9 cellular contexts compared by ENCODE assay signal in the genomic region with DNA sequence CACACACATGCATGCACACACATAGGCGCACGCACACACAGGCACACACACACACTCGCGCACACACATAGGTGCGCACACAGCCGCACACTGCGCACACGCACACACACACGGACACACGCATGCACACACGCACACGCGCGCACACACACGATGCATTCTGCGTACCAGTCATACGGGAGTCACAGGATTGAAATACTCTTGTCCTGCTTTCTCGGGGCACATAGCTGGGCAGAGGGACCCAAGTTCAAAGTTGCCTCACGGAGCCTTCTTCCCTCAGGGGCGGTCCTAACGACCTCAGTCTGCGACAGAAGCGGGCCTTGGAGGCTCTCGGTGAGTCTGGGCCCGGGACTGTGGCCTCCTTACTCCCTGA. TPM values are rescaled to one million over a fixed set of nuclear protein-coding genes. Genes with fewer than 3 reads are reported as not detected.
DNase-seq lines count a peak whose midpoint lies in the region; ATAC-seq and TF ChIP-seq lines count a peak whose summit lies in the region.
"Had no signal": no experiment of that assay in that cellular context is flagged by ENCODE, and none has a peak within 500 bp of the region (broad histone marks: within the 10 kb centered on the region; RNA-seq: fewer than 3 reads in every experiment).

No MANE protein-coding gene starts in this region.

- H3K4me3 Mint-ChIP-seq in activated T-cell treated with anti-CD3 and anti-CD28 coated beads, Interleukin-2, amount 50 U/mL, for 4 hours = peak overlapping the region; percentile 55

- DNase-seq in activated T-cell treated with anti-CD3 and anti-CD28 coated beads, Interleukin-2, amount 50 U/mL, for 4 hours = no peak
- no peak for DNase-seq in activated T-cell treated with anti-CD3 and anti-CD28 coated beads, Interleukin-2, amount 50 U/mL, for 48 hours
- DNase-seq in coronary artery (ENCODE audit: low spot score) (no peak), mesenchymal stem cell (no peak), suprapubic skin (ENCODE audit: low spot score in 2 of 2) (no peak)
- DNase-seq: activated CD4-positive, alpha-beta T cell treated with anti-CD3 and anti-CD28 coated beads, Interleukin-2, amount 50 U/mL, for 4 hours had no signal

- no peak overlapping the region for H3K9ac ChIP-seq in mesenchymal stem cell (ENCODE audit: low read length)

- H3K27ac ChIP-seq in coronary artery (no peak overlapping the region), mesenchymal stem cell (ENCODE audit: low read length, poor library complexity, severe bottlenecking) (no peak overlapping the region), suprapubic skin (no peak overlapping the region)

- peaks cover 72 to 83% of the 10 kb centered on the region in 2 experiments for H3K27me3 ChIP-seq in mesenchymal stem cell (ENCODE audit: control insufficient read depth in 1 of 2, insufficient read depth in 1 of 2, low read length in 2 of 2)
- H3K27me3 ChIP-seq in suprapubic skin = peaks cover 71% of the 10 kb centered on the region

- H3K4me2 ChIP-seq in mesenchymal stem cell (ENCODE audit: low read length, poor library complexity, severe bottlenecking) = peak overlapping the region; percentile 92

- TF ChIP-seq POLR2A in suprapubic skin (IDR thresholded peaks at IDR 0.05) = no peak

- TF ChIP-seq CTCF in coronary artery (IDR thresholded peaks at IDR 0.05) = no peak
- TF ChIP-seq CTCF in suprapubic skin (IDR thresholded peaks at IDR 0.05) = no peak

- no peak overlapping the region for H4K91ac ChIP-seq in mesenchymal stem cell (ENCODE audit: low read length)

- TF ChIP-seq EP300 in suprapubic skin (IDR thresholded peaks at IDR 0.05) = no peak

- no peak overlapping the region for H2BK15ac ChIP-seq in mesenchymal stem cell (ENCODE audit: low read depth, poor library complexity, severe bottlenecking)

- no peaks in the 10 kb centered on the region for H3K9me3 ChIP-seq in mesenchymal stem cell (ENCODE audit: control insufficient read depth, low read length)
- no peaks in the 10 kb centered on the region for H3K9me3 ChIP-seq in suprapubic skin

- H4K8ac ChIP-seq in mesenchymal stem cell (ENCODE audit: low read length) = no peak overlapping the region

- WGBS in mesenchymal stem cell = 64% methylated on average over 25 of the region's 25 CpGs
- 63% methylated on average over 24 of the region's 25 CpGs for WGBS in suprapubic skin

- no peak overlapping the region for H2BK5ac ChIP-seq in mesenchymal stem cell (ENCODE audit: low read depth, low read length, poor library complexity, severe bottlenecking)

- no peak overlapping the region for H2BK120ac ChIP-seq in mesenchymal stem cell (ENCODE audit: low read depth, low read length)

- H3K14ac ChIP-seq in mesenchymal stem cell (ENCODE audit: low read length in 2 of 2) = no peak overlapping the region

- H3K36me3 Mint-ChIP-seq in activated T-cell treated with anti-CD3 and anti-CD28 coated beads, Interleukin-2, amount 50 U/mL, for 4 hours (ENCODE audit: insufficient read depth) = no peaks in the 10 kb centered on the region

- peak in 1 of 2 donors; percentile 23 for ATAC-seq in activated T-cell treated with anti-CD3 and anti-CD28 coated beads, Interleukin-2, amount 50 U/mL, for 4 hours
- ATAC-seq in HG02759 (IDR thresholded peaks at IDR 0.05; ENCODE audit: unreplicated experiment) (no peak), GM19395 (IDR thresholded peaks at IDR 0.05; ENCODE audit: unreplicated experiment) (no peak), GM19455 (IDR thresholded peaks at IDR 0.05; ENCODE audit: unreplicated experiment) (no peak)

- H2BK12ac ChIP-seq in mesenchymal stem cell (ENCODE audit: low read length in 2 of 2) = no peak overlapping the region

- no peak overlapping the region for H2AK5ac ChIP-seq in mesenchymal stem cell (ENCODE audit: low read length, severe bottlenecking)

- peak overlapping the region; percentile 34 for H2AFZ ChIP-seq in mesenchymal stem cell (ENCODE audit: low read depth, low read length)

- H3K27me3 Mint-ChIP-seq in activated T-cell treated with anti-CD3 and anti-CD28 coated beads, Interleukin-2, amount 50 U/mL, for 4 hours (ENCODE audit: low read depth) = peaks cover 56% of the 10 kb centered on the region

- no peaks in the 10 kb centered on the region for H3K36me3 ChIP-seq in mesenchymal stem cell (ENCODE audit: control insufficient read depth in 1 of 2, insufficient read depth in 2 of 2, low read depth in 1 of 2, low read length in 2 of 2)
- H3K36me3 ChIP-seq in suprapubic skin = no peaks in the 10 kb centered on the region

- no peaks in the 10 kb centered on the region for H3K9me3 Mint-ChIP-seq in activated T-cell treated with anti-CD3 and anti-CD28 coated beads, Interleukin-2, amount 50 U/mL, for 4 hours

- H3K18ac ChIP-seq in mesenchymal stem cell (ENCODE audit: low read depth in 1 of 2, low read length in 2 of 2) = no peak overlapping the region

- peak overlapping the region; percentile 58 for H3K4me3 ChIP-seq in coronary artery
- peak overlapping the region in 1 of 2 experiments; percentile 68 for H3K4me3 ChIP-seq in mesenchymal stem cell (ENCODE audit: insufficient read depth in 1 of 2, low read depth in 1 of 2, low read length in 2 of 2)
- H3K4me3 ChIP-seq in suprapubic skin = peak overlapping the region; percentile 55

- H3K4me1 Mint-ChIP-seq in activated T-cell treated with anti-CD3 and anti-CD28 coated beads, Interleukin-2, amount 50 U/mL, for 4 hours (ENCODE audit: low read depth) = peaks cover 8% of the 10 kb centered on the region

- no peaks in the 10 kb centered on the region for H3K79me1 ChIP-seq in mesenchymal stem cell (replicated peaks; ENCODE audit: low read length, poor library complexity, severe bottlenecking)

- H3K4ac ChIP-seq in mesenchymal stem cell (ENCODE audit: low read depth in 1 of 2, low read length in 2 of 2) = no peak overlapping the region

- H3K4me1 ChIP-seq in mesenchymal stem cell (ENCODE audit: control insufficient read depth, insufficient read depth, low read depth, low read length) (peaks cover 12% of the 10 kb centered on the region), suprapubic skin (peaks cover 8% of the 10 kb centered on the region)

- H3K23ac ChIP-seq in mesenchymal stem cell (ENCODE audit: low read length in 2 of 2) = no peak overlapping the region

RNA-seq across cellular contexts. Expression of a gene that starts 56.0 kb away (rescaled TPM):
- total RNA-seq in activated T-cell treated with anti-CD3 and anti-CD28 coated beads, Interleukin-2, amount 50 U/mL, for 4 hours = 10 to 100 TPM; 17.2 to 23.8 (median 22.4) TPM
- 1.3 TPM for polyA plus RNA-seq in mesenchymal stem cell (2013, experiment 1 of 2)
- 1.2 TPM for polyA plus RNA-seq in mesenchymal stem cell (2013, experiment 2 of 2)
- 1 to 10 TPM; 3.5 to 6.6 (median 4.7) TPM for total RNA-seq in suprapubic skin
